Comparison of ENCODE assay signal across 27 cellular contexts in genomic region chr12:25546318-25546717, GRCh38. TPM values are rescaled to one million over a fixed set of nuclear protein-coding genes. Genes with fewer than 3 reads are reported as not detected.
"Had no signal": no experiment of that assay in that cellular context is flagged by ENCODE, and none has a peak within 500 bp of the region (broad histone marks: within the 10 kb centered on the region; RNA-seq: fewer than 3 reads in every experiment).

No MANE protein-coding gene starts in this region.

- H3K4me1 ChIP-seq: ascending aorta, body of pancreas, Peyer's patch had no signal

- H3K4me3 ChIP-seq: ascending aorta, body of pancreas, Peyer's patch had no signal

- H3K9me3 ChIP-seq: ascending aorta, body of pancreas, Peyer's patch had no signal

- H3K36me3 ChIP-seq: ascending aorta, Peyer's patch had no signal

- H3K27me3 ChIP-seq: ascending aorta, body of pancreas, Peyer's patch had no signal

- H3K27ac ChIP-seq: ascending aorta, body of pancreas, Peyer's patch, VCaP had no signal

- DNase-seq: activated CD4-positive, alpha-beta T cell treated with anti-CD3 and anti-CD28 coated beads for 36 hours; activated CD8-positive, alpha-beta memory T cell treated with anti-CD3 and anti-CD28 coated beads, Interleukin-2, amount 50 U/mL, for 48 hours; activated CD8-positive, alpha-beta T cell treated with anti-CD3 and anti-CD28 coated beads for 36 hours; activated effector memory CD4-positive, alpha-beta T cell treated with Interleukin-2 at 50 U/mL for 16 hours; activated naive CD4-positive, alpha-beta T cell; activated T-cell treated with anti-CD3 and anti-CD28 coated beads, Interleukin-2, amount 50 U/mL, for 1 hour; amniotic stem cell; body of pancreas; KG1; NCI-H1092; NCI-H1417; NCI-H1930; NCI-H2171; NCI-H345; NCI-H510A; NCI-H69; Peyer's patch; SHP77; T-cell; T-helper 2 cell; T1000 had no signal

RNA-seq across cellular contexts. Expression of gene LMNTD1, which starts 6.8 kb away (rescaled TPM):
- total RNA-seq: activated CD4-positive, alpha-beta T cell treated with anti-CD3 and anti-CD28 coated beads for 36 hours; activated CD8-positive, alpha-beta T cell treated with anti-CD3 and anti-CD28 coated beads for 36 hours; ascending aorta; bronchial epithelial cell; LHCN-M2; MCF 10A; Peyer's patch; SK-MEL-5; T-cell had no signal
